ENCODE assay signal across 8 cellular contexts in genomic region chr11:112219476-112220232, GRCh38. TPM values are rescaled to one million over a fixed set of nuclear protein-coding genes. Genes with fewer than 3 reads are reported as not detected.
DNase-seq lines count a peak whose midpoint lies in the region; ATAC-seq and TF ChIP-seq lines count a peak whose summit lies in the region.

No MANE protein-coding gene starts in this region.

- no peak overlapping the region for H4K91ac ChIP-seq in H9 (ENCODE audit: insufficient read length, low read depth, low read length)

- H3K23ac ChIP-seq in H9 (ENCODE audit: insufficient read length, low read depth, low read length): no peak overlapping the region

- H2BK15ac ChIP-seq in H9 (ENCODE audit: low read depth, low read length): no peak overlapping the region

- H3F3A ChIP-seq in PC-3 (ENCODE audit: low read length, unreplicated experiment): no peaks in the 10 kb centered on the region

- no peak overlapping the region for H4K5ac ChIP-seq in H9 (ENCODE audit: insufficient read length, low read depth, low read length)

- H3K4me3 Mint-ChIP-seq in H9: no peak overlapping the region
- H3K4me3 Mint-ChIP-seq in activated naive CD4-positive, alpha-beta T cell treated with anti-CD3 and anti-CD28 coated beads, Interleukin-2, amount 10 ng/mL, durations not matched to agents 7 days and 5 days: no peak overlapping the region

- H4K20me1 ChIP-seq in H9 (ENCODE audit: control insufficient read depth, insufficient read depth, insufficient read length) (no peaks in the 10 kb centered on the region), PC-3 (ENCODE audit: low read length) (no peaks in the 10 kb centered on the region)

- H2BK120ac ChIP-seq in H9 (ENCODE audit: low read depth, low read length, poor library complexity, severe bottlenecking): no peak overlapping the region

- TF ChIP-seq EP300 in ovary (IDR thresholded peaks at IDR 0.05): no peak

- H3K79me1 ChIP-seq in H9 (ENCODE audit: insufficient read depth, low read depth, low read length, poor library complexity, severe bottlenecking): no peaks in the 10 kb centered on the region

- H3K27ac ChIP-seq in H9 (ENCODE audit: insufficient read length, low read depth, low read length) (no peak overlapping the region), PC-3 (ENCODE audit: low read length) (no peak overlapping the region), ovary (no peak overlapping the region)

- peaks cover 18% of the 10 kb centered on the region for H3K27me3 Mint-ChIP-seq in H9 (ENCODE audit: low read depth)
- H3K27me3 Mint-ChIP-seq in activated naive CD4-positive, alpha-beta T cell treated with anti-CD3 and anti-CD28 coated beads, Interleukin-2, amount 10 ng/mL, durations not matched to agents 7 days and 5 days: peaks cover 14% of the 10 kb centered on the region

- H3K4me1 ChIP-seq in H9 (ENCODE audit: insufficient read depth, low read length): no peaks in the 10 kb centered on the region
- peaks cover 33% of the 10 kb centered on the region for H3K4me1 ChIP-seq in PC-3 (ENCODE audit: insufficient read depth, low read length)
- H3K4me1 ChIP-seq in ovary (ENCODE audit: insufficient read depth): no peaks in the 10 kb centered on the region

- H3K9me2 ChIP-seq in PC-3 (replicated peaks; ENCODE audit: low read length): no peaks in the 10 kb centered on the region

- no peak overlapping the region for H4K8ac ChIP-seq in H9 (replicated peaks; ENCODE audit: insufficient read length, low read depth, low read length)

- no peak overlapping the region for H3K18ac ChIP-seq in H9 (ENCODE audit: insufficient read length, low read depth, low read length)

- H3K27ac Mint-ChIP-seq in H9: no peak overlapping the region
- H3K27ac Mint-ChIP-seq in activated naive CD4-positive, alpha-beta T cell treated with anti-CD3 and anti-CD28 coated beads, Interleukin-2, amount 10 ng/mL, durations not matched to agents 7 days and 5 days: no peak overlapping the region

- no peak overlapping the region for H3K56ac ChIP-seq in H9 (ENCODE audit: insufficient read length, low read depth, low read length)

- H2BK12ac ChIP-seq in H9 (ENCODE audit: insufficient read length, low read depth, low read length): no peak overlapping the region

- no peaks in the 10 kb centered on the region; the same call in 1 of the 2 replicates for H3K27me3 ChIP-seq in H9 (ENCODE audit: insufficient read depth, low read length)
- no peaks in the 10 kb centered on the region for H3K27me3 ChIP-seq in PC-3 (ENCODE audit: low read length)
- H3K27me3 ChIP-seq in ovary: no peaks in the 10 kb centered on the region

- no peak overlapping the region for H3K4ac ChIP-seq in H9 (ENCODE audit: low read depth, low read length)

- no peaks in the 10 kb centered on the region for H3K4me1 Mint-ChIP-seq in H9
- peaks cover 6% of the 10 kb centered on the region for H3K4me1 Mint-ChIP-seq in activated naive CD4-positive, alpha-beta T cell treated with anti-CD3 and anti-CD28 coated beads, Interleukin-2, amount 10 ng/mL, durations not matched to agents 7 days and 5 days

- H3K4me3 ChIP-seq in PC-3 (ENCODE audit: low read length) (no peak overlapping the region), ovary (no peak overlapping the region)

- no CpG with 5 or more reads among the region's 7 CpGs for WGBS in H9 (ENCODE audit: extremely low coverage, insufficient read length, low lambda C conversion rate)
- WGBS in ovary, 3 donors: 32 to 33% (median 32%) methylated on average over 7 of the region's 7 CpGs

- TF ChIP-seq CTCF in H9 (conservative IDR thresholded peaks at IDR 0.05) (peak; percentile 86), PC-3 (conservative IDR thresholded peaks at IDR 0.05; ENCODE audit: low read depth, low read length) (peak; percentile 91), ovary (IDR thresholded peaks at IDR 0.05) (peak; percentile 59 to 79 (median 78))

- no peaks in the 10 kb centered on the region for H3K36me3 Mint-ChIP-seq in H9 (ENCODE audit: insufficient read depth in 1 of 3, low read depth in 3 of 3)
- H3K36me3 Mint-ChIP-seq in activated naive CD4-positive, alpha-beta T cell treated with anti-CD3 and anti-CD28 coated beads, Interleukin-2, amount 10 ng/mL, durations not matched to agents 7 days and 5 days: no peaks in the 10 kb centered on the region

- no peaks in the 10 kb centered on the region for H3K9me3 ChIP-seq in H9 (ENCODE audit: control insufficient read depth, low read depth, low read length)
- no peaks in the 10 kb centered on the region for H3K9me3 ChIP-seq in PC-3 (ENCODE audit: low read length)
- no peaks in the 10 kb centered on the region for H3K9me3 ChIP-seq in ovary

- CTCF ChIA-PET in PC-3 (lab: Charles Lee): interaction anchor here (0.5 to 3.4 kb wide), 6 partner anchors 28 to 106 kb away, joined by 3 to 60 read pairs (median 4); partner anchors contain the start of gene BCO2
- CTCF ChIA-PET in activated naive CD4-positive, alpha-beta T cell treated with anti-CD3 and anti-CD28 coated beads, Interleukin-2, amount 10 ng/mL, durations not matched to agents 7 days and 5 days (lab: Charles Lee): interaction anchor here (0.7 to 17.0 kb wide), 9 partner anchors 11 to 1070 kb away, joined by 3 to 302 read pairs (median 4); no protein-coding TSS in a partner anchor

- H3K4me2 ChIP-seq in H9 (ENCODE audit: insufficient read depth, insufficient read length, low read length) (no peak overlapping the region), PC-3 (ENCODE audit: low read length) (0 out of 2 replicates have a peak overlapping the region, but pooled peaks have one; percentile 29)

- H3K14ac ChIP-seq in H9 (ENCODE audit: insufficient read depth, low read length): no peak overlapping the region

- H2BK5ac ChIP-seq in H9 (ENCODE audit: insufficient read length, low read length): no peak overlapping the region

- H3K23me2 ChIP-seq in H9 (ENCODE audit: insufficient read length, low read depth, low read length, poor library complexity, severe bottlenecking): no peaks in the 10 kb centered on the region

- DNase-seq in Right ventricle myocardium inferior (ENCODE audit: missing footprints): no peak
- DNase-seq in cardiac septum (ENCODE audit: low spot score): no peak
- DNase-seq in H9: peak; percentile 38
- DNase-seq in LHCN-M2 (ENCODE audit: low read depth): peak; percentile 68
- DNase-seq in PC-3: peak; percentile 88
- peak; percentile 49 for DNase-seq in activated naive CD4-positive, alpha-beta T cell treated with anti-CD3 and anti-CD28 coated beads, Interleukin-2, amount 10 ng/mL, durations not matched to agents 7 days and 5 days
- peak; percentile 61 for DNase-seq in germinal center (ENCODE audit: low spot score)
- peak in 4 of 5 donors; percentile 12 to 43 (median 24) for DNase-seq in ovary

- BruUV-seq in PC-3 (replicated peaks; lab: Mats Ljungman, UMichigan): no TSS peak

- intact Hi-C loops in Right ventricle myocardium inferior (cut with DNase I) (loop anchor here (1.0 kb wide), 1 partner anchor 61 kb away; no protein-coding TSS in a partner anchor), cardiac septum (cut with DNase I) (loop anchor here (1.0 kb wide), 1 partner anchor 61 kb away; no protein-coding TSS in a partner anchor), PC-3 (cut with micrococcal nuclease) (loop anchor here (1.0 to 5.0 kb wide), 4 partner anchors 42 to 1068 kb away; partner anchors contain the start of genes BCO2 and PLET1), ovary (cut with DNase I) (loop anchor here (2.0 to 10.0 kb wide), 5 partner anchors 58 to 1075 kb away; no protein-coding TSS in a partner anchor)

- no peak for TF ChIP-seq POLR2A in ovary (IDR thresholded peaks at IDR 0.05)

- H3K79me2 ChIP-seq in H9 (ENCODE audit: insufficient read depth, low read length) (no peaks in the 10 kb centered on the region), PC-3 (ENCODE audit: low read length) (no peaks in the 10 kb centered on the region)

- H2BK20ac ChIP-seq in H9 (ENCODE audit: low read depth, low read length, poor library complexity, severe bottlenecking): no peak overlapping the region

- H2AK5ac ChIP-seq in H9 (ENCODE audit: insufficient read length, low read length): no peak overlapping the region

- no peak overlapping the region for H3T11ph ChIP-seq in H9 (ENCODE audit: low read length)

- no peak overlapping the region for H2AFZ ChIP-seq in H9 (ENCODE audit: low read length)
- peak overlapping the region; percentile 46 for H2AFZ ChIP-seq in PC-3 (ENCODE audit: low read length)

- ATAC-seq in Right ventricle myocardium inferior (peak; percentile 86), PC-3 (peak; percentile 85)

- POLR2A ChIA-PET in PC-3 (lab: Charles Lee; ENCODE audit: unreplicated experiment): interaction anchor here (0.5 to 0.6 kb wide), 3 partner anchors 14 to 195 kb away, joined by 4 to 5 read pairs (median 4); partner anchors contain the start of gene IL18

- H3K9me3 Mint-ChIP-seq in H9: no peaks in the 10 kb centered on the region; a peak in 1 of 5 replicates
- H3K9me3 Mint-ChIP-seq in activated naive CD4-positive, alpha-beta T cell treated with anti-CD3 and anti-CD28 coated beads, Interleukin-2, amount 10 ng/mL, durations not matched to agents 7 days and 5 days: no peaks in the 10 kb centered on the region

- H3K36me3 ChIP-seq in PC-3 (ENCODE audit: low read depth, low read length) (no peaks in the 10 kb centered on the region), ovary (no peaks in the 10 kb centered on the region)

- no peak overlapping the region for H3K9ac ChIP-seq in H9 (ENCODE audit: extremely low read depth, insufficient read length, low read length)
- no peak overlapping the region for H3K9ac ChIP-seq in PC-3 (ENCODE audit: low read length)

RNA-seq across cellular contexts. Expression of gene PTS, which starts 6.6 kb away (rescaled TPM):
- total RNA-seq in Right ventricle myocardium inferior (31.4 TPM), cardiac septum (33.0 TPM), H9 (2021) (45.9 and 48.6 TPM in 2 replicates), LHCN-M2 (2014; rRNA removed) (28.3 and 30.1 TPM in 2 replicates), PC-3 (2014; rRNA removed) (53.0 and 77.4 TPM in 2 replicates), ovary (10 to 100 TPM; 21.4 to 39.7 (median 26.3) TPM)
- polyA plus RNA-seq in LHCN-M2 (2012): 26.1 TPM
- polyA plus RNA-seq in ovary: 10 to 100 TPM; 18.3 to 35.5 TPM

RNA-seq across cellular contexts. Expression of gene PLET1, which starts 41.0 kb away (rescaled TPM):
- total RNA-seq in Right ventricle myocardium inferior (not detected), cardiac septum (not detected), H9 (2021) (not detected in 2 replicates), LHCN-M2 (2014; rRNA removed) (not detected in 2 replicates), PC-3 (2014; rRNA removed) (0.26 TPM in 1 of 2 replicates, not detected in the other), ovary (not detected)
- polyA plus RNA-seq in LHCN-M2 (2012): not detected
- not detected for polyA plus RNA-seq in ovary

RNA-seq across cellular contexts. Expression of gene BCO2, which starts 44.3 kb away (rescaled TPM):
- total RNA-seq in Right ventricle myocardium inferior (155 TPM), cardiac septum (67.8 TPM), H9 (2021) (0.31 and 0.44 TPM in 2 replicates), LHCN-M2 (2014; rRNA removed) (0.19 and 0.23 TPM in 2 replicates), PC-3 (2014; rRNA removed) (1.6 and 2.9 TPM in 2 replicates), ovary (10 to 100 TPM in 1 of 7 donors, 1 to 10 TPM in 6; 2.9 to 11.7 (median 4.4) TPM)
- polyA plus RNA-seq in LHCN-M2 (2012): 0.13 TPM
- 1 to 10 TPM; 1.2 to 3.2 TPM for polyA plus RNA-seq in ovary

RNA-seq across cellular contexts. Expression of gene TEX12, which starts 52.5 kb away (rescaled TPM):
- total RNA-seq in Right ventricle myocardium inferior (0.54 TPM), cardiac septum (0.32 TPM), H9 (2021) (0.22 and 0.31 TPM in 2 replicates), LHCN-M2 (2014; rRNA removed) (not detected in 2 replicates), PC-3 (2014; rRNA removed) (0.69 TPM in 1 of 2 replicates, not detected in the other), ovary (1 to 10 TPM in 1 of 7 donors, under 1 TPM in 5, not detected in 1; 0.23 to 1.3 (median 0.52) TPM)
- not detected for polyA plus RNA-seq in LHCN-M2 (2012)
- polyA plus RNA-seq in ovary: under 1 TPM; 0.11 to 0.62 TPM

RNA-seq across cellular contexts. Expression of gene IL18, which starts 55.8 kb away (rescaled TPM):
- 1.8 TPM for total RNA-seq in Right ventricle myocardium inferior
- 0.70 TPM for total RNA-seq in cardiac septum
- total RNA-seq in H9 (2021): 0.31 TPM in 1 of 2 replicates, not detected in the other
- total RNA-seq in LHCN-M2 (2014; rRNA removed): 0.23 and 1.2 TPM in 2 replicates
- 0.39 TPM for polyA plus RNA-seq in LHCN-M2 (2012)
- total RNA-seq in PC-3 (2014; rRNA removed): 53.6 and 61.6 TPM in 2 replicates
- 10 to 100 TPM in 1 of 7 donors, 1 to 10 TPM in 6; 1.7 to 17.1 (median 3.5) TPM for total RNA-seq in ovary
- polyA plus RNA-seq in ovary: 1 to 10 TPM; 2.2 to 7.7 TPM

Comparison
In these comparisons a context has a peak if more than half of its experiments do, and no peak if none do; other contexts are left out.
1. DNase-seq: peak in H9 (single experiment), LHCN-M2 (single experiment), PC-3 (single experiment), activated naive CD4-positive, alpha-beta T cell treated with anti-CD3 and anti-CD28 coated beads, Interleukin-2, amount 10 ng/mL, durations not matched to agents 7 days and 5 days (single experiment), germinal center (single experiment) and ovary (4 of 5); none in Right ventricle myocardium inferior (single experiment) and cardiac septum (single experiment).
2. Peak in every context shown above with its lines, with median percentiles within 50 percentile points of each other: CTCF ChIP-seq.